11 cellular contexts compared by ENCODE assay signal in genomic region chr14:69464829-69465228, GRCh38. TPM values are rescaled to one million over a fixed set of nuclear protein-coding genes. Genes with fewer than 3 reads are reported as not detected.
DNase-seq lines count a peak whose midpoint lies in the region; ATAC-seq and TF ChIP-seq lines count a peak whose summit lies in the region.
"Had no signal": no experiment of that assay in that cellular context is flagged by ENCODE, and none has a peak within 500 bp of the region (broad histone marks: within the 10 kb centered on the region; RNA-seq: fewer than 3 reads in every experiment).

No MANE protein-coding gene starts in this region.

- H3K27ac Mint-ChIP-seq in naive thymus-derived CD4-positive, alpha-beta T cell = no peak overlapping the region
- H3K27ac Mint-ChIP-seq: activated naive CD4-positive, alpha-beta T cell treated with anti-CD3 and anti-CD28 coated beads, Interleukin-2, amount 50 U/mL, for 24 hours had no signal

- no peak for TF ChIP-seq POLR2A in vagina (IDR thresholded peaks at IDR 0.05)

- peaks cover 0 to 2% (median 0%) of the 10 kb centered on the region in 11 donors for H3K9me3 Mint-ChIP-seq in naive thymus-derived CD4-positive, alpha-beta T cell
- H3K9me3 Mint-ChIP-seq: activated naive CD4-positive, alpha-beta T cell treated with anti-CD3 and anti-CD28 coated beads, Interleukin-2, amount 50 U/mL, for 24 hours had no signal

- no peaks in the 10 kb centered on the region for H3K4me1 Mint-ChIP-seq in naive thymus-derived CD4-positive, alpha-beta T cell
- H3K4me1 Mint-ChIP-seq: activated naive CD4-positive, alpha-beta T cell treated with anti-CD3 and anti-CD28 coated beads, Interleukin-2, amount 50 U/mL, for 24 hours had no signal

- H3K9me3 ChIP-seq in adipocyte (ENCODE audit: control insufficient read depth, low read length) (no peaks in the 10 kb centered on the region), vagina (no peaks in the 10 kb centered on the region)
- no peaks in the 10 kb centered on the region for H3K9me3 ChIP-seq in naive thymus-derived CD4-positive, alpha-beta T cell (ENCODE audit: control insufficient read depth in 2 of 3, low read length in 3 of 3)
- H3K9me3 ChIP-seq: gastroesophageal sphincter had no signal

- peaks cover 6% of the 10 kb centered on the region; the same call in 1 of the 2 replicates for H3K36me3 ChIP-seq in ACC112 (ENCODE audit: insufficient read depth, low read length)
- peaks cover 15% of the 10 kb centered on the region for H3K36me3 ChIP-seq in adipocyte (ENCODE audit: control insufficient read depth, insufficient read depth, low read length, severe bottlenecking)
- no peaks in the 10 kb centered on the region for H3K36me3 ChIP-seq in vagina
- H3K36me3 ChIP-seq in naive thymus-derived CD4-positive, alpha-beta T cell (ENCODE audit: control insufficient read depth in 2 of 3, insufficient read depth in 3 of 3, low read length in 3 of 3) = peaks cover 0 to 22% (median 0%) of the 10 kb centered on the region in 3 experiments

- H3K27me3 Mint-ChIP-seq in naive thymus-derived CD4-positive, alpha-beta T cell = no peaks in the 10 kb centered on the region
- H3K27me3 Mint-ChIP-seq: activated naive CD4-positive, alpha-beta T cell treated with anti-CD3 and anti-CD28 coated beads, Interleukin-2, amount 50 U/mL, for 24 hours had no signal

- no peak overlapping the region for H3K9ac ChIP-seq in adipocyte (ENCODE audit: low read length)

- peak; percentile 81 for DNase-seq in HK-2 (ENCODE audit: unreplicated experiment)
- peak; percentile 34 for DNase-seq in adipocyte (ENCODE audit: low read depth)
- DNase-seq in hepatic stellate cell (ENCODE audit: low spot score) = peak; percentile 91
- no peak for DNase-seq in T-helper 9 cell
- no peak for DNase-seq in vagina (ENCODE audit: extremely low spot score in 2 of 2)
- DNase-seq in naive thymus-derived CD4-positive, alpha-beta T cell = no peak
- DNase-seq: PC-9 had no signal

- H3K4me1 ChIP-seq in ACC112 (ENCODE audit: control insufficient read depth, insufficient read depth, low read length, unreplicated experiment) (peaks cover 14% of the 10 kb centered on the region), adipocyte (ENCODE audit: control insufficient read depth, insufficient read depth, low read length) (no peaks in the 10 kb centered on the region), vagina (no peaks in the 10 kb centered on the region)
- H3K4me1 ChIP-seq in naive thymus-derived CD4-positive, alpha-beta T cell (ENCODE audit: control insufficient read depth in 2 of 2, insufficient read depth in 2 of 2, low read length in 2 of 2) = no peaks in the 10 kb centered on the region

- H3K27me3 ChIP-seq in ACC112 (ENCODE audit: insufficient read depth, low read length) (no peaks in the 10 kb centered on the region), adipocyte (replicated peaks; ENCODE audit: control insufficient read depth, insufficient read depth, low read length) (no peaks in the 10 kb centered on the region), vagina (no peaks in the 10 kb centered on the region)
- H3K27me3 ChIP-seq in naive thymus-derived CD4-positive, alpha-beta T cell (ENCODE audit: control insufficient read depth in 2 of 2, insufficient read depth in 2 of 2, low read length in 2 of 2) = no peaks in the 10 kb centered on the region
- H3K27me3 ChIP-seq: gastroesophageal sphincter had no signal

- CTCF ChIA-PET in naive thymus-derived CD4-positive, alpha-beta T cell (lab: Charles Lee) = no interaction called here

- H3K4me3 Mint-ChIP-seq in naive thymus-derived CD4-positive, alpha-beta T cell = no peak overlapping the region
- H3K4me3 Mint-ChIP-seq: activated naive CD4-positive, alpha-beta T cell treated with anti-CD3 and anti-CD28 coated beads, Interleukin-2, amount 50 U/mL, for 24 hours had no signal

- intact Hi-C loops in vagina (cut with DNase I) = loop anchor here (10.0 kb wide), 1 partner anchor 220 kb away; no protein-coding TSS in a partner anchor
- intact Hi-C loops in naive thymus-derived CD4-positive, alpha-beta T cell (cut with micrococcal nuclease) = loop anchor here in 1 of 2 donors (5.0 kb wide), 1 partner anchor 338 kb away; no protein-coding TSS in a partner anchor

- H3K4me3 ChIP-seq in ACC112 (ENCODE audit: low read depth, low read length) = peak overlapping the region; percentile 30; the same call in 1 of the 2 replicates
- no peak overlapping the region for H3K4me3 ChIP-seq in adipocyte (ENCODE audit: low read length)
- H3K4me3 ChIP-seq in vagina = no peak overlapping the region
- no peak overlapping the region for H3K4me3 ChIP-seq in naive thymus-derived CD4-positive, alpha-beta T cell (ENCODE audit: low read length)
- H3K4me3 ChIP-seq: gastroesophageal sphincter, PC-9 had no signal

- no peak for TF ChIP-seq CTCF in vagina (IDR thresholded peaks at IDR 0.05)

- POLR2A ChIA-PET in naive thymus-derived CD4-positive, alpha-beta T cell (lab: Charles Lee) = no interaction called here

- H2AFZ ChIP-seq in ACC112 (ENCODE audit: low read length, unreplicated experiment) = no peak overlapping the region
- H2AFZ ChIP-seq: PC-9 had no signal

- peaks cover 0 to 15% (median 0%) of the 10 kb centered on the region in 5 donors for H3K36me3 Mint-ChIP-seq in naive thymus-derived CD4-positive, alpha-beta T cell
- H3K36me3 Mint-ChIP-seq: activated naive CD4-positive, alpha-beta T cell treated with anti-CD3 and anti-CD28 coated beads, Interleukin-2, amount 50 U/mL, for 24 hours had no signal

- no peak for ATAC-seq in naive thymus-derived CD4-positive, alpha-beta T cell
- no peak for ATAC-seq in HG03108 (IDR thresholded peaks at IDR 0.05; ENCODE audit: unreplicated experiment)
- ATAC-seq: gastroesophageal sphincter had no signal

- peak overlapping the region; percentile 87 for H3K27ac ChIP-seq in ACC112 (ENCODE audit: low read depth, low read length)
- no peak overlapping the region for H3K27ac ChIP-seq in vagina
- H3K27ac ChIP-seq in naive thymus-derived CD4-positive, alpha-beta T cell (ENCODE audit: low read depth, low read length) = no peak overlapping the region
- H3K27ac ChIP-seq: gastroesophageal sphincter, PC-9 had no signal

- no peaks in the 10 kb centered on the region for H3K79me2 ChIP-seq in ACC112 (ENCODE audit: control insufficient read depth, insufficient read depth, low read length, unreplicated experiment)

RNA-seq across cellular contexts. Expression of gene PLEKHD1, which starts 19.7 kb away (rescaled TPM):
- total RNA-seq in vagina = not detected
- total RNA-seq in naive thymus-derived CD4-positive, alpha-beta T cell = under 1 TPM; 0.07 to 0.74 (median 0.30) TPM
- under 1 TPM in 1 of 2 donors, not detected in 1; 0.23 TPM for polyA plus RNA-seq in naive thymus-derived CD4-positive, alpha-beta T cell

Comparison
In these comparisons a context has a peak if more than half of its experiments do, and no peak if none do; other contexts are left out.
1. DNase-seq: peak in HK-2 (single experiment), adipocyte (single experiment) and hepatic stellate cell (single experiment); none in T-helper 9 cell (single experiment), vagina (0 of 2) and naive thymus-derived CD4-positive, alpha-beta T cell (0 of 9).